ENCODE assay signal across 8 cellular contexts in genomic region chr17:63275318-63275967, GRCh38.
A peak's percentile ranks its signal among the peaks of the same experiment; 100 is the strongest.
DNase-seq lines count a peak whose midpoint lies in the region; FAIRE-seq and TF ChIP-seq lines count a peak whose summit lies in the region.

No MANE protein-coding gene starts in this region.

- peaks cover 16% of the 10 kb centered on the region for H3K4me1 Mint-ChIP-seq in activated naive CD8-positive, alpha-beta T cell (ENCODE audit: low read depth)
- H3K4me1 Mint-ChIP-seq in immature natural killer cell: no peaks in the 10 kb centered on the region

- CTCF ChIA-PET in HEK293T (lab: Yijun Ruan, JAX): interaction anchor here (0.6 kb wide), 2 partner anchors 10 to 568 kb away, joined by 3 read pairs; no protein-coding TSS in a partner anchor

- H3K4me3 Mint-ChIP-seq in activated naive CD8-positive, alpha-beta T cell: no peak overlapping the region
- H3K4me3 Mint-ChIP-seq in immature natural killer cell: no peak overlapping the region

- intact Hi-C loops in posterior vena cava (cut with DNase I): no loop called here

- FAIRE-seq in islet of Langerhans (lab: Jason Lieb, UNC): peak; percentile 88

- POLR2A ChIA-PET in HEK293T (lab: Yijun Ruan, JAX): no interaction called here

- no peaks in the 10 kb centered on the region for H3K9me3 Mint-ChIP-seq in activated naive CD8-positive, alpha-beta T cell (ENCODE audit: low read depth)
- no peaks in the 10 kb centered on the region for H3K9me3 Mint-ChIP-seq in immature natural killer cell

- H3K27me3 Mint-ChIP-seq in activated naive CD8-positive, alpha-beta T cell: no peaks in the 10 kb centered on the region
- peaks cover 0 to 1% (median 0%) of the 10 kb centered on the region in 3 donors for H3K27me3 Mint-ChIP-seq in immature natural killer cell (ENCODE audit: low read depth in 3 of 3)

- DNase-seq in 8988T (peak; percentile 4), HEK293T (ENCODE audit: extremely low spot score) (peak; percentile 12), immature natural killer cell (no peak), posterior vena cava (ENCODE audit: low spot score) (no peak), cerebellar cortex (ENCODE audit: low spot score) (no peak), NCI-H446 treated with DMSO at 0.1 percent for 48 hours (lab: John Stamatoyannopoulos, UW) (no peak)

- H3K36me3 Mint-ChIP-seq in activated naive CD8-positive, alpha-beta T cell: peaks cover 11% of the 10 kb centered on the region
- peaks cover 0 to 11% (median 4%) of the 10 kb centered on the region in 3 donors for H3K36me3 Mint-ChIP-seq in immature natural killer cell

- peak overlapping the region; percentile 36 for H3K27ac Mint-ChIP-seq in activated naive CD8-positive, alpha-beta T cell
- H3K27ac Mint-ChIP-seq in immature natural killer cell: no peak overlapping the region

TF ChIP-seq in HEK293T, 16 proteins besides CTCF, POLR2A, EP300 and RAD21:
- TF ChIP-seq FOXM1 (IDR thresholded peaks at IDR 0.05; ENCODE audit: borderline replicate concordance) (no peak), ZNF384 (IDR thresholded peaks at IDR 0.05) (no peak), HDGF (IDR thresholded peaks at IDR 0.05; ENCODE audit: borderline replicate concordance) (no peak), L3MBTL2 (conservative IDR thresholded peaks at IDR 0.05) (no peak), FOXA1 (IDR thresholded peaks at IDR 0.05) (no peak), CTBP1 (IDR thresholded peaks at IDR 0.05; ENCODE audit: borderline replicate concordance) (no peak), SP1 (IDR thresholded peaks at IDR 0.05) (no peak)
TF ChIP-seq in HEK293T: peak in this region for 0.

Comparison
In these comparisons a context has a peak if more than half of its experiments do, and no peak if none do; other contexts are left out.
1. DNase-seq: peak in 8988T (single experiment) and HEK293T (single experiment); none in immature natural killer cell (0 of 3), posterior vena cava (single experiment), cerebellar cortex (single experiment) and NCI-H446 treated with DMSO at 0.1 percent for 48 hours (single experiment).